14 cellular contexts compared by ENCODE assay signal in the genomic region with DNA sequence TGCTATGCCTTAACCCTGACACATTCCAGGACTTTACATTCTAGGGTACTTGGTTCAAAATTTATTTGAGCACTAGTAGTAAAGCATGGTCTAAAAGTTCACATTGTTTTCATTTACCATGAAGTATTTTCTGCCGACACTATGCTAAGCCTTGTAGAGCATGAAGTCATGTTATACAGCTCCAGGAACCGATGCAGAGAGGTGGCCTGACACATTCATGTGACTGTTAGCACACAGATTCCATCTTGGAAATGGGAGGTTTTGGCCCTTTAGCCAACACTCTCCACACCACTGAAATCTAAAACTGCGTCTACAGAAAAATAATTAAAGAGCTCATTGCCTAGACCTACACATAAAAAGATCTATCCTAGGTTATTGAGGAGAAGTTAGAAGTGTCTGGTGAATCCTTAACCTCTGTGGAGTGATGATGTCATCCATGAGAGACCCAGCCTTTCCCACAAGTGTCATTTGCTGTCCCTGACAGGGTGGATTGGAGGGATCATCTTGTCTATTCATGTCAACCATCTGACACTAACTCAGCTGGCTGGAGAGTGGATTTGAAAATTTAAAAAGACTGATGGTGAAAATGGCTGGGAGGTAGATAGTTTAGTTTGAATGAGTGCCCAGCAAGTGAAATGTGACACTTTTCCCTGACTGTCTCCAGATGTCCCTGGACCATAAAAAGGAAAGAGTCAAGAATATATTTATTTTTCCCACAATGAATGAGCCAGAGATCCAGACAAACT. TPM values are rescaled to one million over a fixed set of nuclear protein-coding genes. Genes with fewer than 3 reads are reported as not detected.
A peak's percentile ranks its signal among the peaks of the same experiment; 100 is the strongest.
DNase-seq lines count a peak whose midpoint lies in the region; ATAC-seq and TF ChIP-seq lines count a peak whose summit lies in the region.
"Had no signal": no experiment of that assay in that cellular context is flagged by ENCODE, and none has a peak within 500 bp of the region (broad histone marks: within the 10 kb centered on the region; RNA-seq: fewer than 3 reads in every experiment).

No MANE protein-coding gene starts in this region.

- peaks cover 43% of the 10 kb centered on the region for H3F3A ChIP-seq in GM23248 (ENCODE audit: insufficient read depth)
- H3F3A ChIP-seq in smooth muscle cell (ENCODE audit: low read depth) = peaks cover 8% of the 10 kb centered on the region

- H3K36me3 ChIP-seq in GM23248 (ENCODE audit: low read depth) = no peaks in the 10 kb centered on the region
- no peaks in the 10 kb centered on the region for H3K36me3 ChIP-seq in ascending aorta
- no peaks in the 10 kb centered on the region for H3K36me3 ChIP-seq in smooth muscle cell (ENCODE audit: low read depth)
- H3K36me3 ChIP-seq: heart right ventricle had no signal

- H3K27me3 ChIP-seq in GM23248 (replicated peaks; ENCODE audit: insufficient read depth) (no peaks in the 10 kb centered on the region), ascending aorta (no peaks in the 10 kb centered on the region), layer of hippocampus (ENCODE audit: control insufficient read depth, insufficient read depth, low read length) (no peaks in the 10 kb centered on the region), smooth muscle cell (ENCODE audit: low read depth) (no peaks in the 10 kb centered on the region)
- H3K27me3 ChIP-seq: heart right ventricle had no signal

- whole genome bisulfite sequencing in GM23248 (ENCODE audit: low coverage in 1 of 2, low lambda C conversion rate in 2 of 2, missing lambda C conversion rate in 2 of 2), 2 experiments = 15 to 19% methylated on average over 3 of the region's 3 CpGs
- 43% methylated on average over 3 of the region's 3 CpGs for WGBS in smooth muscle cell (ENCODE audit: low lambda C conversion rate)

- in situ Hi-C loops in GM23248 (cut with MboI) = no loop called here

- H4K20me1 ChIP-seq in GM23248 (ENCODE audit: insufficient read depth) (no peaks in the 10 kb centered on the region), smooth muscle cell (ENCODE audit: low read depth) (no peaks in the 10 kb centered on the region)

- no peak for TF ChIP-seq CTCF in ascending aorta (IDR thresholded peaks at IDR 0.05)
- TF ChIP-seq CTCF in smooth muscle cell (IDR thresholded peaks at IDR 0.05; ENCODE audit: borderline replicate concordance, insufficient read depth, poor library complexity, severe bottlenecking) = no peak

- peak overlapping the region; percentile 63 for H3K4me2 ChIP-seq in GM23248 (ENCODE audit: unreplicated experiment)
- H3K4me2 ChIP-seq in smooth muscle cell = peak overlapping the region; percentile 79

- H3K9ac ChIP-seq in GM23248 (no peak overlapping the region), smooth muscle cell (ENCODE audit: low read depth) (no peak overlapping the region)

- H3K4me1 ChIP-seq in GM23248 (ENCODE audit: insufficient read depth) = peaks cover 31% of the 10 kb centered on the region
- H3K4me1 ChIP-seq in ascending aorta = peaks cover 0 to 16% of the 10 kb centered on the region in 2 donors
- peaks cover 13% of the 10 kb centered on the region for H3K4me1 ChIP-seq in smooth muscle cell (ENCODE audit: low read depth)

- ATAC-seq in GM18858 (IDR thresholded peaks at IDR 0.05; ENCODE audit: unreplicated experiment) = no peak
- no peak for ATAC-seq in GM19351 (IDR thresholded peaks at IDR 0.05; ENCODE audit: unreplicated experiment)
- ATAC-seq: effector memory CD8-positive, alpha-beta T cell had no signal

- intact Hi-C loops in ascending aorta (cut with DNase I) = loop anchor here (2.0 kb wide), 2 partner anchors 22 to 148 kb away; a partner anchor contains a TSS

- no peak overlapping the region for H3K27ac ChIP-seq in GM23248
- peak overlapping the region; percentile 72 to 81 for H3K27ac ChIP-seq in ascending aorta
- H3K27ac ChIP-seq in layer of hippocampus (ENCODE audit: low read depth, low read length) = peak overlapping the region; percentile 79
- H3K27ac ChIP-seq in smooth muscle cell (ENCODE audit: low read depth) = peak overlapping the region; percentile 40

- H3K4me3 ChIP-seq in GM23248 = no peak overlapping the region
- peak overlapping the region; percentile 50 to 61 for H3K4me3 ChIP-seq in ascending aorta
- peak overlapping the region; percentile 8 for H3K4me3 ChIP-seq in smooth muscle cell

- H2AFZ ChIP-seq in GM23248 (0 out of 2 replicates have a peak overlapping the region, but pooled peaks have one; percentile 1), smooth muscle cell (ENCODE audit: low read depth) (no peak overlapping the region)

- DNase-seq in GM23248 = peak; percentile 30
- DNase-seq in ascending aorta (ENCODE audit: low spot score in 2 of 2) = no peak
- DNase-seq in smooth muscle cell (lab: John Stamatoyannopoulos, UW; ENCODE audit: unreplicated experiment) = no peak
- no peak for DNase-seq in iPS-NIHi7 (ENCODE audit: extremely low spot score)
- no peak for DNase-seq in NCI-H1048 (lab: John Stamatoyannopoulos, UW)
- DNase-seq: activated CD4-positive, CD25-positive, alpha-beta regulatory T cell treated with anti-CD3 and anti-CD28 coated beads, Interleukin-2, amount 50 U/mL, for 72 hours; activated T-cell treated with anti-CD3 and anti-CD28 coated beads for 4 hours; effector memory CD8-positive, alpha-beta T cell; heart right ventricle; NCI-H2081 treated with DMSO at 0.1 percent for 48 hours; stimulated activated CD4-positive, alpha-beta T cell treated with anti-CD3 and anti-CD28 coated beads, Interleukin-1b, Interleukin-23, amount 100 ng/mL, for 48 hours had no signal

- H3K9me3 ChIP-seq in GM23248 (ENCODE audit: low read depth) = no peaks in the 10 kb centered on the region
- no peaks in the 10 kb centered on the region for H3K9me3 ChIP-seq in ascending aorta
- H3K9me3 ChIP-seq in smooth muscle cell (replicated peaks; ENCODE audit: low read depth) = no peaks in the 10 kb centered on the region
- H3K9me3 ChIP-seq: heart right ventricle had no signal

- H3K79me2 ChIP-seq in GM23248 (ENCODE audit: insufficient read depth) = no peaks in the 10 kb centered on the region
- no peaks in the 10 kb centered on the region for H3K79me2 ChIP-seq in smooth muscle cell (ENCODE audit: low read depth)

- H3K9me2 ChIP-seq in GM23248 (ENCODE audit: insufficient read depth) = no peaks in the 10 kb centered on the region

RNA-seq across cellular contexts. Expression of a gene that starts 1.3 kb away (rescaled TPM):
- total RNA-seq in GM23248 (2014; rRNA removed; shearing (Covaris generic)) = not detected in 2 replicates
- polyA plus RNA-seq in GM23248 (2016; fragmentation: Nextera tagmentation; extraction: Ambion mirVana) (not detected in 2 replicates), smooth muscle cell (0.38 TPM in 1 of 2 replicates, not detected in the other)
- total RNA-seq in ascending aorta (not detected), smooth muscle cell (0.40 and 5.6 TPM in 2 replicates)

RNA-seq across cellular contexts. Expression of a gene that starts 58.6 kb away (rescaled TPM):
- 35.9 and 41.2 TPM in 2 replicates for total RNA-seq in GM23248 (2014; rRNA removed; shearing (Covaris generic))
- polyA plus RNA-seq in GM23248 (2016; fragmentation: Nextera tagmentation; extraction: Ambion mirVana) = 13.2 and 15.3 TPM in 2 replicates
- 18.4 TPM for total RNA-seq in ascending aorta
- 27.2 and 40.3 TPM in 2 replicates for total RNA-seq in smooth muscle cell
- polyA plus RNA-seq in smooth muscle cell = 15.0 and 26.7 TPM in 2 replicates
